Comparison of ENCODE assay signal across 17 cellular contexts in the genomic region with DNA sequence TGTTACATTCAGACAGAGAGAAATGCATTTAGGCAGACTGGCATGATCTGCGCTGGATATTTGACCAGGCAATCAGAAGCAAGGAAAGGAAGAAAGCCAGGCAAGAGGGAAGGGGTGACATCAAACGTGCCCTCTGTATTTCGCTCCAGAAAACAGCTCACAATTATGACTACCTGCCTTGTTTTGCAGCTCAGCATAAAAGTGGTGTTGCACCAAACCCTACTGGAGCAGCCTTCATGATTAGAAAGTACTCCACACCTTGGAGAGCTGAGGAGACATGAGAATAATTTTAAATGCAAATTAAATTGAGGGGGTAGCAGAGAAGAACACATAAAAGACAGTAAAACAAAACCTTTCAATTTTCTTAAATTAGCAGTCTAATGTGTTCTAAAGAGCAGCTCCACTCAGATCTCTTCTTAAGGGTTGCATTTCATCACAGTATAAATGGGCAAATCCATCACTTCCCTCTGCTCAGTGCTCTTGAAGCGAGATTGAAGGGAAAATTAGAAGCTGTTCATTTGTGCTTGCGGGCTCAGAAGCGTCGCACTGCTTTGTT. TPM values are rescaled to one million over a fixed set of nuclear protein-coding genes. Genes with fewer than 3 reads are reported as not detected.
DNase-seq lines count a peak whose midpoint lies in the region; ATAC-seq, FAIRE-seq and TF ChIP-seq lines count a peak whose summit lies in the region.
"Had no signal": no experiment of that assay in that cellular context is flagged by ENCODE, and none has a peak within 500 bp of the region (broad histone marks: within the 10 kb centered on the region; RNA-seq: fewer than 3 reads in every experiment).

Gene PHACTR1, plus strand, starts transcription at position 470 of the 556 bp plus-strand sequence.

- intact Hi-C loops in K562 (cut with micrococcal nuclease), result no loop called here
- intact Hi-C loops in left ventricle myocardium inferior (cut with micrococcal nuclease), result no loop called here
- intact Hi-C loops in uterus (cut with DNase I; ENCODE audit: low total_unique reads), result no loop called here

- H3K9ac ChIP-seq in K562 (ENCODE audit: insufficient read depth in 1 of 2, low read depth in 2 of 2, low read length in 2 of 2), result no peak within 1 kb of the TSS
- no peak within 1 kb of the TSS for H3K9ac ChIP-seq in endodermal cell (ENCODE audit: extremely low read depth, low read length, poor library complexity, severe bottlenecking)

- WGBS in K562 (ENCODE audit: insufficient coverage, low coverage, missing lambda C conversion rate), result 0% methylated on average over 7 of the region's 7 CpGs
- WGBS in endodermal cell (ENCODE audit: insufficient coverage in 1 of 2, insufficient read length in 1 of 2), 2 experiments, result 86 to 95% methylated on average over 7 of the region's 7 CpGs

- H3K9me3 ChIP-seq in K562 (replicated peaks; ENCODE audit: control insufficient read depth, insufficient read depth, low read depth, low read length) (no peaks in the 10 kb centered on the region), left ventricle myocardium inferior (replicated peaks) (no peaks in the 10 kb centered on the region), uterus (no peaks in the 10 kb centered on the region), endodermal cell (ENCODE audit: control insufficient read depth, low read length) (no peaks in the 10 kb centered on the region)
- H3K9me3 ChIP-seq: vagina had no signal

- peaks cover 2% of the 10 kb centered on the region for H3K4me1 Mint-ChIP-seq in endodermal cell
- H3K4me1 Mint-ChIP-seq: activated naive CD4-positive, alpha-beta T cell treated with anti-CD3 and anti-CD28 coated beads, Interleukin-2, amount 50 U/mL, for 24 hours; nephron progenitor cell had no signal

- ATAC-seq in K562 (no peak), HG03025 (IDR thresholded peaks at IDR 0.05; ENCODE audit: low FRiP score, unreplicated experiment) (no peak)

- no peak within 1 kb of the TSS for H3K4me3 Mint-ChIP-seq in endodermal cell
- H3K4me3 Mint-ChIP-seq: activated naive CD4-positive, alpha-beta T cell treated with anti-CD3 and anti-CD28 coated beads, Interleukin-2, amount 50 U/mL, for 24 hours; nephron progenitor cell had no signal

- H3K36me3 ChIP-seq in K562 (ENCODE audit: control insufficient read depth, insufficient read depth, low read length) (no peaks in the 10 kb centered on the region), left ventricle myocardium inferior (no peaks in the 10 kb centered on the region), uterus (no peaks in the 10 kb centered on the region), endodermal cell (ENCODE audit: control insufficient read depth, insufficient read depth, low read length) (no peaks in the 10 kb centered on the region)
- H3K36me3 ChIP-seq: vagina had no signal

- H3K79me2 ChIP-seq in K562 (ENCODE audit: control insufficient read depth, insufficient read depth, low read length), result no peaks in the 10 kb centered on the region

- H3K27me3 Mint-ChIP-seq in endodermal cell (ENCODE audit: insufficient read depth), result no peaks in the 10 kb centered on the region

- H2AFZ ChIP-seq in K562 (ENCODE audit: low read depth, low read length), result no peak within 1 kb of the TSS

- H3K27ac ChIP-seq in K562 (ENCODE audit: extremely low read depth, low read depth, low read length) (no peak within 1 kb of the TSS), left ventricle myocardium inferior (replicated peaks) (no peak within 1 kb of the TSS), uterus (no peak within 1 kb of the TSS), endodermal cell (ENCODE audit: low read depth, low read length) (no peak within 1 kb of the TSS)
- H3K27ac ChIP-seq: vagina had no signal

- H3K4me3 ChIP-seq in K562 (no peak within 1 kb of the TSS), left ventricle myocardium inferior (no peak within 1 kb of the TSS), uterus (no peak within 1 kb of the TSS), endodermal cell (ENCODE audit: low read length) (no peak within 1 kb of the TSS)
- H3K4me3 ChIP-seq: vagina had no signal

- no peak for TF ChIP-seq EP300 in K562 (IDR thresholded peaks at IDR 0.05; ENCODE audit: low read length)

- H3K4me1 ChIP-seq in K562 (replicated peaks in 1 of 2; ENCODE audit: control insufficient read depth in 2 of 2, insufficient read depth in 2 of 2, low read length in 2 of 2) (no peaks in the 10 kb centered on the region), left ventricle myocardium inferior (no peaks in the 10 kb centered on the region), uterus (no peaks in the 10 kb centered on the region), endodermal cell (ENCODE audit: control insufficient read depth, insufficient read depth, low read length) (no peaks in the 10 kb centered on the region)
- H3K4me1 ChIP-seq: vagina had no signal

- POLR2A ChIA-PET in K562 (lab: Yijun Ruan, JAX), result interaction anchor here (0.6 kb wide), 1 partner anchor 1084 kb away, joined by 3 read pairs; no protein-coding TSS in a partner anchor

- no peaks in the 10 kb centered on the region for H3K9me3 Mint-ChIP-seq in endodermal cell
- H3K9me3 Mint-ChIP-seq: activated naive CD4-positive, alpha-beta T cell treated with anti-CD3 and anti-CD28 coated beads, Interleukin-2, amount 50 U/mL, for 24 hours; nephron progenitor cell had no signal

- H3K36me3 Mint-ChIP-seq in endodermal cell (ENCODE audit: low read depth), result no peaks in the 10 kb centered on the region
- H3K36me3 Mint-ChIP-seq: activated naive CD4-positive, alpha-beta T cell treated with anti-CD3 and anti-CD28 coated beads, Interleukin-2, amount 50 U/mL, for 24 hours had no signal

- no peaks in the 10 kb centered on the region for H3K9me1 ChIP-seq in K562 (ENCODE audit: control insufficient read depth, insufficient read depth, low read length)

- H4K20me1 ChIP-seq in K562 (replicated peaks; ENCODE audit: control insufficient read depth, insufficient read depth, low read length), result no peaks in the 10 kb centered on the region

- peak; percentile 31 for FAIRE-seq in HTR-8/SVneo (lab: Jason Lieb, UNC)
- no peak for FAIRE-seq in K562 (lab: Jason Lieb, UNC)
- FAIRE-seq: GM19239 had no signal

- TF ChIP-seq POLR2A in K562 (conservative IDR thresholded peaks at IDR 0.05) (no peak), uterus (IDR thresholded peaks at IDR 0.05) (no peak)

- in situ Hi-C loops in K562 (cut with MboI), result no loop called here

- DNase-seq in HTR-8/SVneo (ENCODE audit: insufficient read length, low spot score) (no peak), K562 (ENCODE audit: extremely low read depth in 1 of 4, low spot score in 3 of 4) (no peak), left ventricle myocardium inferior (no peak), occipital lobe (lab: John Stamatoyannopoulos, UW) (no peak), uterus (no peak), endodermal cell (no peak), hepatic stellate cell (ENCODE audit: low spot score) (no peak)
- DNase-seq: AML-193; MM.1S; NCI-H2171 treated with DMSO at 0.1 percent for 48 hours; nephron progenitor cell; SHP77; stimulated activated CD4-positive, alpha-beta T cell treated with anti-CD3 and anti-CD28 coated beads, Interleukin-4, amount 100 ng/mL, for 24 hours had no signal

- 0 out of 5 replicates have a peak, but pooled peaks cover 0 to 3% of the 10 kb centered on the region in 2 experiments for H3K27me3 ChIP-seq in K562 (ENCODE audit: control insufficient read depth in 2 of 2, insufficient read depth in 2 of 2, low read length in 2 of 2)
- H3K27me3 ChIP-seq in left ventricle myocardium inferior (ENCODE audit: low read depth), result peaks cover 93% of the 10 kb centered on the region
- H3K27me3 ChIP-seq in uterus, result no peaks in the 10 kb centered on the region
- H3K27me3 ChIP-seq in endodermal cell (ENCODE audit: control insufficient read depth, insufficient read depth, low read length, poor library complexity, severe bottlenecking), result no peaks in the 10 kb centered on the region
- H3K27me3 ChIP-seq: vagina had no signal

- TF ChIP-seq CTCF in K562 (IDR thresholded peaks at IDR 0.05 in 2 of 3, conservative IDR thresholded peaks at IDR 0.05 in 1 of 3; ENCODE audit: insufficient read depth in 2 of 3, low read depth in 1 of 3, low read length in 3 of 3) (no peak), left ventricle myocardium inferior (IDR thresholded peaks at IDR 0.05; ENCODE audit: borderline replicate concordance) (no peak), uterus (IDR thresholded peaks at IDR 0.05) (no peak), endodermal cell (conservative IDR thresholded peaks at IDR 0.05) (no peak)

- H3K27ac Mint-ChIP-seq in endodermal cell, result no peak within 1 kb of the TSS
- H3K27ac Mint-ChIP-seq: activated naive CD4-positive, alpha-beta T cell treated with anti-CD3 and anti-CD28 coated beads, Interleukin-2, amount 50 U/mL, for 24 hours; nephron progenitor cell had no signal

- H3K4me2 ChIP-seq in K562 (ENCODE audit: insufficient read depth, low read length), result no peak within 1 kb of the TSS

- CTCF ChIA-PET in K562 (lab: Yijun Ruan, JAX; ENCODE audit: low intra/inter-chr PET ratio), result no interaction called here

- no TSS peak for BruUV-seq in K562 (replicated peaks; lab: Mats Ljungman, UMichigan)

- TF ChIP-seq RAD21 in K562 (CRISPR knock-in tag; conservative IDR thresholded peaks at IDR 0.05 in 1 of 2, IDR thresholded peaks at IDR 0.05 in 1 of 2), result no peak

TF ChIP-seq in K562, 482 proteins besides CTCF, POLR2A, EP300 and RAD21 (continues in another document):
- TF ChIP-seq GABPB1 (CRISPR knock-in tag; IDR thresholded peaks at IDR 0.05) (no peak), ZC3H11A (IDR thresholded peaks at IDR 0.05; ENCODE audit: low read depth, low read length) (no peak)

RNA-seq across cellular contexts. Expression of gene PHACTR1, which starts in this region (rescaled TPM):
- total RNA-seq in K562 (2011; cell fraction: chromatin; rRNA removed; ENCODE audit: low replicate concordance), result 17.9 and 22.1 TPM in 2 replicates
- 12.0 and 12.5 TPM in 2 replicates for total RNA-seq in K562 (2011; cell fraction: nucleolus; rRNA removed)
- 16.9 and 21.8 TPM in 2 replicates for total RNA-seq in K562 (2011; cell fraction: nucleoplasm; rRNA removed)
- 19.3 and 22.8 TPM in 2 replicates for total RNA-seq in K562 (2014; rRNA removed)
- total RNA-seq in K562 (2014; rRNA removed; fragmentation: Illumina TruSeq; extraction: Trizol), result 13.9 and 17.9 TPM in 2 replicates
- total RNA-seq in K562 (2015; rRNA removed; fragmentation: Illumina TruSeq; extraction: Trizol), result 22.0 and 27.5 TPM in 2 replicates
- 19.7 and 25.3 TPM in 2 replicates for total RNA-seq in K562 (2021)
- 11.5 and 13.0 TPM in 2 replicates for polyA plus RNA-seq in K562 (2011; rRNA removed)
- polyA plus RNA-seq in K562 (2011; cell fraction: cytosol; rRNA removed), result 4.3 and 7.3 TPM in 2 replicates
- 12.3 and 12.5 TPM in 2 replicates for polyA plus RNA-seq in K562 (2011; cell fraction: nucleus; rRNA removed)
- polyA plus RNA-seq in K562 (2012), result 11.6 and 24.0 TPM in 2 replicates
- polyA plus RNA-seq in K562 (2014; fragmentation: Illumina TruSeq; extraction: Trizol), result 20.6 and 23.4 TPM in 2 replicates
- polyA plus RNA-seq in K562 (2014; fragmentation: Nextera tagmentation; extraction: Ambion mirVana), result 10 to 100 TPM; 23.6 to 32.6 TPM
- 12.8 and 13.6 TPM in 2 replicates for polyA plus RNA-seq in K562 (2014; rRNA removed)
- 25.3 and 30.3 TPM in 2 replicates for polyA minus RNA-seq in K562 (2011; rRNA and poly(A)+ RNA removed)
- 15.2 and 18.7 TPM in 2 replicates for polyA minus RNA-seq in K562 (2011; cell fraction: cytosol; rRNA and poly(A)+ RNA removed)
- polyA minus RNA-seq in K562 (2011; cell fraction: nucleus; rRNA and poly(A)+ RNA removed), result 7.9 and 14.4 TPM in 2 replicates
- 85.9 TPM for total RNA-seq in left ventricle myocardium inferior
- total RNA-seq in occipital lobe, result 40.7 TPM
- total RNA-seq in uterus, result 1 to 10 TPM; 2.0 to 8.3 (median 4.5) TPM
- total RNA-seq in endodermal cell, result 1 to 10 TPM; 2.8 to 6.3 TPM
- 12.0 TPM for polyA plus RNA-seq in endodermal cell (2013, experiment 1 of 2)
- polyA plus RNA-seq in endodermal cell (2013, experiment 2 of 2), result 12.8 TPM
